Comparison of ENCODE assay signal across 8 cellular contexts in genomic region chr10:5412277-5412941, GRCh38. TPM values are rescaled to one million over a fixed set of nuclear protein-coding genes. Genes with fewer than 3 reads are reported as not detected.
DNase-seq lines count a peak whose midpoint lies in the region; ATAC-seq lines count a peak whose summit lies in the region.

NET1 (plus strand) TSS chr10:5412557; CDS start chr10:5412693, 136 bp downstream.

- peak; percentile 95 for ATAC-seq in GM19467 (IDR thresholded peaks at IDR 0.05; ENCODE audit: unreplicated experiment)
- ATAC-seq in activated CD8-positive, alpha-beta memory T cell treated with anti-CD3 and anti-CD28 coated beads, Interleukin-2, amount 10 ng/mL, durations not matched to agents 7 days and 5 days, result peak; percentile 95

- H3K27me3 Mint-ChIP-seq in activated CD8-positive, alpha-beta memory T cell treated with anti-CD3 and anti-CD28 coated beads, Interleukin-2, amount 10 ng/mL, durations not matched to agents 7 days and 5 days, result peaks cover 25% of the 10 kb centered on the region

- H3K9me3 Mint-ChIP-seq in activated CD8-positive, alpha-beta memory T cell treated with anti-CD3 and anti-CD28 coated beads, Interleukin-2, amount 10 ng/mL, durations not matched to agents 7 days and 5 days (ENCODE audit: low read depth), result no peaks in the 10 kb centered on the region

- peaks cover 19% of the 10 kb centered on the region for H3K36me3 Mint-ChIP-seq in activated CD8-positive, alpha-beta memory T cell treated with anti-CD3 and anti-CD28 coated beads, Interleukin-2, amount 10 ng/mL, durations not matched to agents 7 days and 5 days

- peak within 1 kb of the TSS; percentile 44 for H3K27ac Mint-ChIP-seq in activated CD8-positive, alpha-beta memory T cell treated with anti-CD3 and anti-CD28 coated beads, Interleukin-2, amount 10 ng/mL, durations not matched to agents 7 days and 5 days

- CTCF ChIA-PET in activated CD8-positive, alpha-beta memory T cell treated with anti-CD3 and anti-CD28 coated beads, Interleukin-2, amount 10 ng/mL, durations not matched to agents 7 days and 5 days (lab: Charles Lee), result interaction anchor here (1.4 to 1.7 kb wide), 3 partner anchors 21 to 563 kb away, joined by 3 to 7 read pairs (median 4); no protein-coding TSS in a partner anchor

- in situ Hi-C loops in endometrial microvascular endothelial cells (cut with HindIII; ENCODE audit: inconsistent ontology term, low pct_unique_long_range_greater_than_20kb, low sequenced_read_pairs), result no loop called here

- DNase-seq in COLO829 (ENCODE audit: low spot score), result peak; percentile 95
- DNase-seq in HPDE6-E6E7 (ENCODE audit: extremely low spot score), result peak; percentile 74
- DNase-seq in NOMO-1 (lab: John Stamatoyannopoulos, UW; ENCODE audit: unreplicated experiment in 2 of 2), result peak; percentile 48 to 65
- DNase-seq in activated CD8-positive, alpha-beta memory T cell treated with anti-CD3 and anti-CD28 coated beads, Interleukin-2, amount 10 ng/mL, durations not matched to agents 7 days and 5 days, result peak; percentile 85
- DNase-seq in mesenteric fat pad (ENCODE audit: low spot score), result peak; percentile 96
- DNase-seq in stimulated activated CD8-positive, alpha-beta memory T cell treated with anti-CD3 and anti-CD28 coated beads, Interleukin-15, amount 100 ng/mL, for 24 hours (ENCODE audit: low read depth), result peak; percentile 52

- H3K4me3 Mint-ChIP-seq in activated CD8-positive, alpha-beta memory T cell treated with anti-CD3 and anti-CD28 coated beads, Interleukin-2, amount 10 ng/mL, durations not matched to agents 7 days and 5 days, result no peak within 1 kb of the TSS

- H3K4me1 Mint-ChIP-seq in activated CD8-positive, alpha-beta memory T cell treated with anti-CD3 and anti-CD28 coated beads, Interleukin-2, amount 10 ng/mL, durations not matched to agents 7 days and 5 days, result peaks cover 4% of the 10 kb centered on the region

RNA-seq across cellular contexts. Expression of gene NET1, which starts in this region (rescaled TPM):
- 10 to 100 TPM; 36.3 to 48.8 TPM for total RNA-seq in activated CD8-positive, alpha-beta memory T cell treated with anti-CD3 and anti-CD28 coated beads, Interleukin-2, amount 10 ng/mL, durations not matched to agents 7 days and 5 days
- total RNA-seq in endometrial microvascular endothelial cells (ENCODE audit: inconsistent ontology term) (41.0 TPM), mesenteric fat pad (164 TPM)

Comparison
In these comparisons a context has a peak if more than half of its experiments do, and no peak if none do; other contexts are left out.
1. Peak in every context shown above with its lines: DNase-seq and ATAC-seq.